ENCODE assay signal across 20 cellular contexts in genomic region chr14:36901846-36902245, GRCh38.
DNase-seq lines count a peak whose midpoint lies in the region; ATAC-seq and TF ChIP-seq lines count a peak whose summit lies in the region.
"Had no signal": no experiment of that assay in that cellular context is flagged by ENCODE, and none has a peak within 500 bp of the region (broad histone marks: within the 10 kb centered on the region; RNA-seq: fewer than 3 reads in every experiment).

No MANE protein-coding gene starts in this region.

- TF ChIP-seq CTCF in AG09319 (IDR thresholded peaks at IDR 0.05; ENCODE audit: low read depth, low read length) (no peak), fibroblast of pulmonary artery (IDR thresholded peaks at IDR 0.05; ENCODE audit: low read length, missing control alignments) (no peak)

- DNase-seq in AG09319 (ENCODE audit: extremely low read depth, low read depth) (peak; percentile 41), HS-27A (ENCODE audit: low read depth) (peak; percentile 47), amniotic epithelial cell (ENCODE audit: low read depth) (peak; percentile 8), fibroblast of pulmonary artery (ENCODE audit: low read depth) (peak; percentile 1), HK-2 (ENCODE audit: unreplicated experiment) (no peak), T-cell (no peak), SK-N-DZ (ENCODE audit: low spot score) (no peak), SIG-M5 treated with dmso at 0.1 percent for 504 hours (lab: John Stamatoyannopoulos, UW; ENCODE audit: unreplicated experiment) (no peak)
- DNase-seq: Caco-2, DMS53, HFFc6, KG1, NCI-H1417, NCI-H1930, NCI-H2171, NCI-H446 treated with DMSO at 0.1 percent for 48 hours, NCI-H774, SJCRH30 had no signal

- H3K4me1 Mint-ChIP-seq in T-cell, result no peaks in the 10 kb centered on the region
- H3K4me1 Mint-ChIP-seq: CD14-positive monocyte, GM23338 had no signal

- peaks cover 2 to 11% (median 9%) of the 10 kb centered on the region in 3 donors for H3K9me3 Mint-ChIP-seq in T-cell
- H3K9me3 Mint-ChIP-seq: HFFc6 had no signal

- POLR2A ChIA-PET in T-cell (lab: Charles Lee), result no interaction called here

- H3K36me3 Mint-ChIP-seq in T-cell, result no peaks in the 10 kb centered on the region
- H3K36me3 Mint-ChIP-seq: CD14-positive monocyte had no signal

- no peak overlapping the region for H3K4me3 Mint-ChIP-seq in T-cell
- H3K4me3 Mint-ChIP-seq: CD14-positive monocyte, GM23338, HFFc6 had no signal

- CTCF ChIA-PET in T-cell (lab: Charles Lee), result interaction anchor here in 1 of 2 donors (0.9 kb wide), 1 partner anchor 40 kb away, joined by 3 read pairs; no protein-coding TSS in a partner anchor

- ATAC-seq in T-cell (replicated peaks in 1 of 4), result no peak
- ATAC-seq: GM23338 had no signal

- H3K4me3 ChIP-seq in fibroblast of pulmonary artery (replicated peaks; ENCODE audit: low read depth, low read length), result no peak overlapping the region
- H3K4me3 ChIP-seq: GM23338, SJCRH30 had no signal

- H3K27me3 Mint-ChIP-seq in T-cell, result no peaks in the 10 kb centered on the region

- no peak overlapping the region for H3K27ac Mint-ChIP-seq in T-cell
- H3K27ac Mint-ChIP-seq: CD14-positive monocyte, GM23338, HFFc6 had no signal

Comparison
In these comparisons a context has a peak if more than half of its experiments do, and no peak if none do; other contexts are left out.
1. DNase-seq: peak in AG09319 (single experiment), HS-27A (single experiment), amniotic epithelial cell (single experiment) and fibroblast of pulmonary artery (single experiment); none in HK-2 (single experiment), T-cell (0 of 34), SK-N-DZ (single experiment) and SIG-M5 treated with dmso at 0.1 percent for 504 hours (single experiment).